15 cellular contexts compared by ENCODE assay signal in genomic region chr13:100532836-100533435, GRCh38.
"Had no signal": no experiment of that assay in that cellular context is flagged by ENCODE, and none has a peak within 500 bp of the region (broad histone marks: within the 10 kb centered on the region; RNA-seq: fewer than 3 reads in every experiment).

No MANE protein-coding gene starts in this region.

- H3K4me3 Mint-ChIP-seq: activated CD4-positive, alpha-beta memory T cell treated with anti-CD3 and anti-CD28 coated beads for 36 hours; activated naive CD4-positive, alpha-beta T cell treated with anti-CD3 and anti-CD28 coated beads for 36 hours; activated T-helper 17 cell treated with anti-CD3 and anti-CD28 coated beads, Interleukin-2, amount 50 U/mL, for 72 hours; naive thymus-derived CD8-positive, alpha-beta T cell; T-helper 2 cell treated with Interferon-gamma antibody and Interleukin-4, amounts not matched to agents 5 μg/mL and 100 μg/mL, for 36 hours had no signal

- H3K36me3 ChIP-seq: prostate gland had no signal

- H3K4me1 ChIP-seq: prostate gland had no signal

- ATAC-seq: activated T-helper 17 cell treated with anti-CD3 and anti-CD28 coated beads, Interleukin-2, amount 50 U/mL, for 72 hours; mucosa of descending colon; naive thymus-derived CD8-positive, alpha-beta T cell had no signal

- H3K27ac Mint-ChIP-seq: activated CD4-positive, alpha-beta memory T cell treated with anti-CD3 and anti-CD28 coated beads for 36 hours; activated naive CD4-positive, alpha-beta T cell treated with anti-CD3 and anti-CD28 coated beads for 36 hours; activated T-helper 17 cell treated with anti-CD3 and anti-CD28 coated beads, Interleukin-2, amount 50 U/mL, for 72 hours; T-helper 2 cell treated with Interferon-gamma antibody and Interleukin-4, amounts not matched to agents 5 μg/mL and 100 μg/mL, for 36 hours had no signal

- H3K27ac ChIP-seq: prostate gland had no signal

- FAIRE-seq: colon, urothelium cell line had no signal

- H3K27me3 Mint-ChIP-seq: activated CD4-positive, alpha-beta memory T cell treated with anti-CD3 and anti-CD28 coated beads for 36 hours; activated T-helper 17 cell treated with anti-CD3 and anti-CD28 coated beads, Interleukin-2, amount 50 U/mL, for 72 hours; naive thymus-derived CD8-positive, alpha-beta T cell had no signal

- H3K9me3 ChIP-seq: mucosa of descending colon, prostate gland had no signal

- H3K9me3 Mint-ChIP-seq: activated CD4-positive, alpha-beta memory T cell treated with anti-CD3 and anti-CD28 coated beads for 36 hours; activated naive CD4-positive, alpha-beta T cell treated with anti-CD3 and anti-CD28 coated beads for 36 hours; activated T-helper 17 cell treated with anti-CD3 and anti-CD28 coated beads, Interleukin-2, amount 50 U/mL, for 72 hours; T-helper 2 cell treated with Interferon-gamma antibody and Interleukin-4, amounts not matched to agents 5 μg/mL and 100 μg/mL, for 36 hours had no signal

- DNase-seq: activated CD4-positive, alpha-beta memory T cell treated with anti-CD3 and anti-CD28 coated beads for 36 hours; activated CD4-positive, alpha-beta T cell treated with anti-CD3 and anti-CD28 coated beads for 1 hour; activated naive CD4-positive, alpha-beta T cell treated with anti-CD3 and anti-CD28 coated beads for 36 hours; hippocampal formation; kidney glomerular epithelial cell; mammary epithelial cell; naive thymus-derived CD8-positive, alpha-beta T cell; stimulated activated CD4-positive, alpha-beta T cell treated with anti-CD3 and anti-CD28 coated beads, Interleukin-12 subunit alpha, Interleukin-12 subunit beta, amount 100 ng/mL, for 4 hours; stimulated activated CD8-positive, alpha-beta memory T cell treated with anti-CD3 and anti-CD28 coated beads, Interleukin-4, amount 100 ng/mL, for 48 hours had no signal

- H3K4me3 ChIP-seq: mucosa of descending colon, prostate gland had no signal

- H3K4me1 Mint-ChIP-seq: activated T-helper 17 cell treated with anti-CD3 and anti-CD28 coated beads, Interleukin-2, amount 50 U/mL, for 72 hours had no signal
